In the genomic region with DNA sequence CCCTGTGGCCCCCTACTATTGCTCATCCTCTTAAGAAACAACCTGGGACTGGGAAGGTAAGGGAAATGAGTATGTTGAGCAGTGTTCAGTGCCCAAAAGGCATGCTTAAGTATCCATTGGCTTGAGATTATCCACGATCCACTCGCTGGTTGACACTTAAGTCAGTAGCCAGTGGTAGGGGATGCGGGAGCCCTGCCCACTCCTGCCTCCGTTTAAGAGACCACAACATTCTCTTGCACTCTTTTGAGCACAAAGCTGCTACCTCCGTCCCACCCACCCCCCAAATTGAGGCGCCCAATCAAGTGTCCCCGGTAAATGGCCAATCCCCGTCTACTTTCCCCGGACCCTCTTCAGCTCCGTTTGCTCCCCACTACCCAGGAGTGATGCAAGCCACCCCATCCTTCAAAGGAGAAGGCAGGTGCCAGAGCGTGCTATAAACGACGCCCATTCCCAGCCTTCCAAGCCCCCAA, we compare ENCODE assay signal across 8 cellular contexts. TPM values are rescaled to one million over a fixed set of nuclear protein-coding genes. Genes with fewer than 3 reads are reported as not detected.
DNase-seq lines count a peak whose midpoint lies in the region; ATAC-seq and TF ChIP-seq lines count a peak whose summit lies in the region.

No MANE protein-coding gene starts in this region.

- H3K18ac ChIP-seq in mesendoderm (ENCODE audit: low read length): no peak overlapping the region

- no peak overlapping the region for H4K5ac ChIP-seq in mesendoderm (ENCODE audit: low read length)

- CTCF ChIA-PET in MCF 10A (lab: Yijun Ruan, JAX): interaction anchor here (1.3 to 1.4 kb wide), 2 partner anchors 98 to 130 kb away, joined by 3 to 5 read pairs; no protein-coding TSS in a partner anchor

- H3K27me3 ChIP-seq in DOHH2 (ENCODE audit: control insufficient read depth, low read length): peaks cover 12% of the 10 kb centered on the region
- H3K27me3 ChIP-seq in mesendoderm (ENCODE audit: insufficient read depth, low read length, poor library complexity): peaks cover 18% of the 10 kb centered on the region

- H2BK120ac ChIP-seq in mesendoderm (ENCODE audit: low read depth, low read length): no peak overlapping the region

- H2BK5ac ChIP-seq in mesendoderm (ENCODE audit: low read length): no peak overlapping the region

- no peaks in the 10 kb centered on the region for H4K20me1 ChIP-seq in DOHH2 (ENCODE audit: control insufficient read depth, insufficient read depth, low read depth, low read length)

- intact Hi-C loops in MCF 10A (cut with micrococcal nuclease): no loop called here

- peak overlapping the region; percentile 78 for H3K4me3 Mint-ChIP-seq in MCF 10A (ENCODE audit: unreplicated experiment)

- no peaks in the 10 kb centered on the region for H3K79me1 ChIP-seq in mesendoderm (ENCODE audit: low read length)

- WGBS in mesendoderm (ENCODE audit: extremely low coverage, insufficient coverage, low lambda C conversion rate): no CpG with 5 or more reads among the region's 13 CpGs

- H3K23ac ChIP-seq in mesendoderm (ENCODE audit: low read length): no peak overlapping the region

- no peaks in the 10 kb centered on the region for H3K9me3 ChIP-seq in DOHH2 (ENCODE audit: control insufficient read depth, insufficient read depth, low read length)

- H2AK5ac ChIP-seq in mesendoderm (ENCODE audit: low read length): no peak overlapping the region

- H3K9ac ChIP-seq in mesendoderm (ENCODE audit: low read length): peak overlapping the region; percentile 72

- no peak for TF ChIP-seq CTCF in DOHH2 (IDR thresholded peaks at IDR 0.05; ENCODE audit: low read depth, low read length, poor library complexity, severe bottlenecking)
- TF ChIP-seq CTCF in MCF 10A (IDR thresholded peaks at IDR 0.05; ENCODE audit: unreplicated experiment): no peak

- H3K4me3 ChIP-seq in DOHH2 (ENCODE audit: low read length): peak overlapping the region; percentile 81
- peak overlapping the region; percentile 67 for H3K4me3 ChIP-seq in mesendoderm (ENCODE audit: low read length)

- H3K79me2 ChIP-seq in DOHH2 (ENCODE audit: control insufficient read depth, low read length) (no peaks in the 10 kb centered on the region), mesendoderm (ENCODE audit: control insufficient read depth, insufficient read depth, low read length) (no peaks in the 10 kb centered on the region)

- DNase-seq in MCF 10A (ENCODE audit: unreplicated experiment) (no peak), mesendoderm (no peak), NCI-H524 treated with DMSO at 0.1 percent for 48 hours (lab: John Stamatoyannopoulos, UW) (no peak), SIG-M5 treated with dmso at 0.1 percent for 504 hours (lab: John Stamatoyannopoulos, UW; ENCODE audit: unreplicated experiment) (no peak), GOT3 (lab: John Stamatoyannopoulos, UW) (no peak)

- peaks cover 22% of the 10 kb centered on the region for H3F3A ChIP-seq in DOHH2 (ENCODE audit: control insufficient read depth, insufficient read depth)

- peak overlapping the region; percentile 93 for H3K27ac Mint-ChIP-seq in MCF 10A (ENCODE audit: low read depth, unreplicated experiment)

- POLR2A ChIA-PET in MCF 10A (lab: Yijun Ruan, JAX): interaction anchor here (0.6 to 1.1 kb wide), 2 partner anchors 131 to 377 kb away, joined by 3 to 6 read pairs; no protein-coding TSS in a partner anchor

- H3K4ac ChIP-seq in mesendoderm (ENCODE audit: low read depth, low read length): no peak overlapping the region

- H4K8ac ChIP-seq in mesendoderm (ENCODE audit: low read depth, low read length): no peak overlapping the region

- H3K4me2 ChIP-seq in DOHH2 (ENCODE audit: low read length): peak overlapping the region; percentile 80
- H3K4me2 ChIP-seq in mesendoderm (ENCODE audit: low read length): peak overlapping the region; percentile 48

- BruUV-seq in MCF 10A (replicated peaks; lab: Mats Ljungman, UMichigan): no TSS peak

- no peaks in the 10 kb centered on the region for H3K4me1 Mint-ChIP-seq in MCF 10A (ENCODE audit: insufficient read depth, unreplicated experiment)

- H3K27ac ChIP-seq in DOHH2 (ENCODE audit: low read depth, low read length): peak overlapping the region; percentile 45
- H3K27ac ChIP-seq in mesendoderm (ENCODE audit: low read depth, low read length): no peak overlapping the region

- H3K4me1 ChIP-seq in DOHH2 (ENCODE audit: control insufficient read depth, low read length): peaks cover 8% of the 10 kb centered on the region
- no peaks in the 10 kb centered on the region for H3K4me1 ChIP-seq in mesendoderm (ENCODE audit: control insufficient read depth, low read depth, low read length)

- H2BK15ac ChIP-seq in mesendoderm (replicated peaks; ENCODE audit: low read depth): no peak overlapping the region

- H3K56ac ChIP-seq in mesendoderm (ENCODE audit: low read length): peak overlapping the region; percentile 75

- ATAC-seq in HG02943 (IDR thresholded peaks at IDR 0.05; ENCODE audit: low read depth, unreplicated experiment) (peak; percentile 6), GM19397 (IDR thresholded peaks at IDR 0.05; ENCODE audit: unreplicated experiment) (no peak)

- no peaks in the 10 kb centered on the region for H3K9me3 Mint-ChIP-seq in MCF 10A (ENCODE audit: unreplicated experiment)

- H3K9me2 ChIP-seq in DOHH2 (replicated peaks; ENCODE audit: control insufficient read depth, low read length): no peaks in the 10 kb centered on the region

- peaks cover 22% of the 10 kb centered on the region for H3K27me3 Mint-ChIP-seq in MCF 10A (ENCODE audit: insufficient read depth, unreplicated experiment)

- peaks cover 22% of the 10 kb centered on the region for H3K36me3 ChIP-seq in DOHH2 (ENCODE audit: control insufficient read depth, low read length)
- H3K36me3 ChIP-seq in mesendoderm (ENCODE audit: control insufficient read depth, insufficient read depth, low read length): peaks cover 2% of the 10 kb centered on the region

- peaks cover 21% of the 10 kb centered on the region for H3K36me3 Mint-ChIP-seq in MCF 10A (ENCODE audit: insufficient read depth, unreplicated experiment)

RNA-seq across cellular contexts. Expression of a gene that starts 25.0 kb away (rescaled TPM):
- total RNA-seq in MCF 10A (2022): 30.3 and 48.3 TPM in 2 replicates
- polyA plus RNA-seq in mesendoderm (2013, experiment 1 of 2): 39.6 TPM
- 39.6 TPM for polyA plus RNA-seq in mesendoderm (2013, experiment 2 of 2)

RNA-seq across cellular contexts. Expression of a gene that starts 51.5 kb away (rescaled TPM):
- total RNA-seq in MCF 10A (2022): 2.9 and 5.1 TPM in 2 replicates
- polyA plus RNA-seq in mesendoderm (2013, experiment 1 of 2): 0.70 TPM
- 0.77 TPM for polyA plus RNA-seq in mesendoderm (2013, experiment 2 of 2)
